ENCODE assay signal across 8 cellular contexts in the genomic region with DNA sequence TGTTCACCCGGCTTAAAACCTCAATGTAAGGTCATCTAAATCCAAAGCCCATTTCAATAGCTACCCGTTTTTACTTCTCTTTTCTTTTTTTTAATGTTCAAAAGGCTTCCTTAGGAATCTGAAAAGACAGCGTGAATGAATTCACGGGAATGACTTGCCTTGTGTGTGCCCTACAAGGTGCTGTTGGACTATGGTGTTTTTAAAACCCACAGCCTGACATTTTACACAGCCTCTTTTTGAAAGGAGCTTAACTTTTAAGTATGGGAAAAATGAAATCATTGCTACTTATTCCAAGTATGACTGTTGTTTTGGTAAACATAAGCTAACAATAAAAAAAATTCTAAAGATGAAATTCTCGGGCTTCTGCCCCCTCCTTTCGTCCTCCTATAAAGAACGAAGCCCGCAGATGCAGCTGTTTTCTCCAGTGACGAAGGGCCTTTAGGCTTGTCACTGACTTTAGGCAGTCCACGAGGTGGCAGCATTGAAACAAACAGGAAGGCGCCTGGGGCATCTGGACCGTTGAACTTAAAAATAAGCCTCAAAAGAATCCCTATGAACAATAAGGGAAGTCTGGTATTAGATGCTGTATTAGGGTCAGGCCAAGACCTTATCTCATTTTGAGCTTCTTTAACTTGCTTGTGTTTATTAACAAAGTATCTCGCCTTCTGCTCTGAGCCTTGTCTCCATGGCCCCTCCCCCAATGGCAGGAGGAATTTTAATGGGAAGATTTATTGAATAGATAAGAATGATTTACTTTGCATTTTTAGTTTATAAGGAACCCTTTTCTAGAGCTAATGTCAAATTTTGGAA.
DNase-seq lines count a peak whose midpoint lies in the region; ATAC-seq and TF ChIP-seq lines count a peak whose summit lies in the region.

No MANE protein-coding gene starts in this region.

- no peak overlapping the region for H3K27ac Mint-ChIP-seq in natural killer cell treated with Interleukin-12 subunit alpha and Interleukin-12 subunit beta and Interleukin-15 and Interleukin-18, amount 100 ng/mL, for 72 hours
- H3K27ac Mint-ChIP-seq in stimulated activated naive B cell treated with anti-CD40 and anti-IgM and Interleukin-4, amounts not matched to agents 10 μg/mL and 1 μg/mL and 100 μg/mL, for 72 hours, result no peak overlapping the region

- H3K9me3 ChIP-seq in OCI-LY3 (ENCODE audit: insufficient read depth, low read length), result no peaks in the 10 kb centered on the region

- H3K27me3 ChIP-seq in OCI-LY3 (ENCODE audit: low read depth, low read length), result 0 out of 2 replicates have a peak, but pooled peaks cover 4% of the 10 kb centered on the region

- no peak overlapping the region for H3K9ac ChIP-seq in OCI-LY3 (ENCODE audit: low read length)

- H3K27ac ChIP-seq in C4-2B (no peak overlapping the region; the same call in 1 of the 2 replicates), OCI-LY3 (ENCODE audit: low read length) (no peak overlapping the region)

- peak overlapping the region; percentile 33; the same call in 1 of the 2 replicates for H3K4me3 ChIP-seq in OCI-LY3 (ENCODE audit: low read length)

- H3K79me2 ChIP-seq in OCI-LY3 (ENCODE audit: low read length), result no peaks in the 10 kb centered on the region

- no peak overlapping the region for H3K4me3 Mint-ChIP-seq in natural killer cell treated with Interleukin-12 subunit alpha and Interleukin-12 subunit beta and Interleukin-15 and Interleukin-18, amount 100 ng/mL, for 72 hours
- H3K4me3 Mint-ChIP-seq in stimulated activated naive B cell treated with anti-CD40 and anti-IgM and Interleukin-4, amounts not matched to agents 10 μg/mL and 1 μg/mL and 100 μg/mL, for 72 hours, result no peak overlapping the region

- no peaks in the 10 kb centered on the region for H3K4me1 Mint-ChIP-seq in natural killer cell treated with Interleukin-12 subunit alpha and Interleukin-12 subunit beta and Interleukin-15 and Interleukin-18, amount 100 ng/mL, for 72 hours (ENCODE audit: low read depth in 2 of 2)
- no peaks in the 10 kb centered on the region for H3K4me1 Mint-ChIP-seq in stimulated activated naive B cell treated with anti-CD40 and anti-IgM and Interleukin-4, amounts not matched to agents 10 μg/mL and 1 μg/mL and 100 μg/mL, for 72 hours

- H4K20me1 ChIP-seq in OCI-LY3 (ENCODE audit: insufficient read depth, low read length), result no peaks in the 10 kb centered on the region

- peak; percentile 66 for DNase-seq in activated T-cell treated with anti-CD3 and anti-CD28 coated beads, Interleukin-2, amount 50 U/mL, for 1 hour
- DNase-seq in fibroblast of gingiva (ENCODE audit: low read depth), result peak; percentile 87
- no peak for DNase-seq in natural killer cell treated with Interleukin-12 subunit alpha and Interleukin-12 subunit beta and Interleukin-15 and Interleukin-18, amount 100 ng/mL, for 72 hours (ENCODE audit: low spot score)
- peak; percentile 54 for DNase-seq in stimulated activated naive B cell treated with anti-CD40 and anti-IgM and Interleukin-4, amounts not matched to agents 10 μg/mL and 1 μg/mL and 100 μg/mL, for 72 hours

- H3K36me3 Mint-ChIP-seq in natural killer cell treated with Interleukin-12 subunit alpha and Interleukin-12 subunit beta and Interleukin-15 and Interleukin-18, amount 100 ng/mL, for 72 hours, result no peaks in the 10 kb centered on the region
- no peaks in the 10 kb centered on the region for H3K36me3 Mint-ChIP-seq in stimulated activated naive B cell treated with anti-CD40 and anti-IgM and Interleukin-4, amounts not matched to agents 10 μg/mL and 1 μg/mL and 100 μg/mL, for 72 hours

- H3K4me2 ChIP-seq in OCI-LY3 (ENCODE audit: low read length), result peak overlapping the region; percentile 31

- no peaks in the 10 kb centered on the region for H3K36me3 ChIP-seq in OCI-LY3 (replicated peaks; ENCODE audit: low read depth, low read length)

- no peaks in the 10 kb centered on the region for H3K9me3 Mint-ChIP-seq in natural killer cell treated with Interleukin-12 subunit alpha and Interleukin-12 subunit beta and Interleukin-15 and Interleukin-18, amount 100 ng/mL, for 72 hours
- H3K9me3 Mint-ChIP-seq in stimulated activated naive B cell treated with anti-CD40 and anti-IgM and Interleukin-4, amounts not matched to agents 10 μg/mL and 1 μg/mL and 100 μg/mL, for 72 hours, result no peaks in the 10 kb centered on the region

- H2AFZ ChIP-seq in OCI-LY3 (ENCODE audit: low read depth, low read length), result no peak overlapping the region

- H3K4me1 ChIP-seq in OCI-LY3 (ENCODE audit: low read length), result no peaks in the 10 kb centered on the region

- peaks cover 7 to 26% of the 10 kb centered on the region in 2 donors for H3K27me3 Mint-ChIP-seq in natural killer cell treated with Interleukin-12 subunit alpha and Interleukin-12 subunit beta and Interleukin-15 and Interleukin-18, amount 100 ng/mL, for 72 hours
- peaks cover 7 to 12% of the 10 kb centered on the region in 2 donors for H3K27me3 Mint-ChIP-seq in stimulated activated naive B cell treated with anti-CD40 and anti-IgM and Interleukin-4, amounts not matched to agents 10 μg/mL and 1 μg/mL and 100 μg/mL, for 72 hours

- TF ChIP-seq CTCF in C4-2B (conservative IDR thresholded peaks at IDR 0.05) (peak; percentile 95), OCI-LY3 (IDR thresholded peaks at IDR 0.05; ENCODE audit: low read depth, low read length) (peak; percentile 65)

- peak; percentile 94 for ATAC-seq in GM19328 (IDR thresholded peaks at IDR 0.05; ENCODE audit: unreplicated experiment)
- ATAC-seq in HG03571 (IDR thresholded peaks at IDR 0.05; ENCODE audit: unreplicated experiment), result peak; percentile 76
- ATAC-seq in natural killer cell treated with Interleukin-12 subunit alpha and Interleukin-12 subunit beta and Interleukin-15 and Interleukin-18, amount 100 ng/mL, for 72 hours, result peak; percentile 70 to 78
- peak; percentile 97 to 99 for ATAC-seq in stimulated activated naive B cell treated with anti-CD40 and anti-IgM and Interleukin-4, amounts not matched to agents 10 μg/mL and 1 μg/mL and 100 μg/mL, for 72 hours (replicated peaks)
